ENCODE assay signal across 17 cellular contexts in the genomic region with DNA sequence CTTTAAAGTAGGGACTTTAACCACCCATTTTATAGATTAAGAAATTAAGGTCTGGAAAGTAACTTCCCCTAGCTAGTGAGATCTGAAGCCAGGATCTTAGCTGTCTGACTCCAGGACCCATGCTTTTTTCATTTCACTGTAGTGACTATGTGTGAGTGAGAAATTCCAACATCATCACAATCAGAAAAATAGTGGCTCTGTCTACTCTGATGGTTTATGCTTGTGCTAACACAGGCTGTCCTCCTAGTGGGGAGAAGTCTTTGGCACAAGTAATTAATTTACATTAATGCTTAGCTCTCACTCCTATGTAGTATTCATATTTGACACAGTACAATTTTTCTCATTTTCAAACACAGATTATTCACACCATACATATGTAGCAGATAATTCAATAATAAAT.
A peak's percentile ranks its signal among the peaks of the same experiment; 100 is the strongest.
DNase-seq lines count a peak whose midpoint lies in the region; ATAC-seq and TF ChIP-seq lines count a peak whose summit lies in the region.
"Had no signal": no experiment of that assay in that cellular context is flagged by ENCODE, and none has a peak within 500 bp of the region (broad histone marks: within the 10 kb centered on the region; RNA-seq: fewer than 3 reads in every experiment).

No MANE protein-coding gene starts in this region.

- H3K4me3 ChIP-seq in gastroesophageal sphincter (no peak overlapping the region), transverse colon (no peak overlapping the region)
- H3K4me3 ChIP-seq: sigmoid colon had no signal

- TF ChIP-seq EP300 in gastroesophageal sphincter (IDR thresholded peaks at IDR 0.05): no peak
- no peak for TF ChIP-seq EP300 in transverse colon (IDR thresholded peaks at IDR 0.05; ENCODE audit: low read depth)

- no peak for TF ChIP-seq CTCF in gastroesophageal sphincter (IDR thresholded peaks at IDR 0.05)
- no peak for TF ChIP-seq CTCF in transverse colon (IDR thresholded peaks at IDR 0.05)

- H3K27me3 ChIP-seq in gastroesophageal sphincter (no peaks in the 10 kb centered on the region), transverse colon (no peaks in the 10 kb centered on the region)
- H3K27me3 ChIP-seq: brain microvascular endothelial cell, sigmoid colon had no signal

- H3K36me3 ChIP-seq in gastroesophageal sphincter: no peaks in the 10 kb centered on the region
- H3K36me3 ChIP-seq in transverse colon: no peaks in the 10 kb centered on the region
- H3K36me3 ChIP-seq: brain microvascular endothelial cell, sigmoid colon had no signal

- H3K4me3 Mint-ChIP-seq in activated naive CD4-positive, alpha-beta T cell treated with anti-CD3 and anti-CD28 coated beads for 36 hours: no peak overlapping the region
- H3K4me3 Mint-ChIP-seq in stimulated activated effector memory CD8-positive, alpha-beta T cell treated with anti-CD3 and anti-CD28 coated beads, Interleukin-12 subunit alpha, Interleukin-12 subunit beta, amount 100 ng/mL, for 72 hours: no peak overlapping the region

- H3K9me3 ChIP-seq in gastroesophageal sphincter (no peaks in the 10 kb centered on the region), transverse colon (no peaks in the 10 kb centered on the region)
- H3K9me3 ChIP-seq: sigmoid colon had no signal

- DNase-seq in activated naive CD4-positive, alpha-beta T cell treated with anti-CD3 and anti-CD28 coated beads for 36 hours: no peak
- no peak for DNase-seq in activated naive CD4-positive, alpha-beta T cell treated with Interleukin-2 at 50 U/mL for 16 hours
- peak; percentile 17 for DNase-seq in RKO (ENCODE audit: low spot score)
- DNase-seq in stimulated activated effector memory CD8-positive, alpha-beta T cell treated with anti-CD3 and anti-CD28 coated beads, Interleukin-12 subunit alpha, Interleukin-12 subunit beta, amount 100 ng/mL, for 72 hours (ENCODE audit: low spot score in 2 of 2): no peak
- DNase-seq in transverse colon: no peak
- DNase-seq: ACHN; activated CD4-positive, alpha-beta T cell treated with anti-CD3 and anti-CD28 coated beads, Interleukin-2, amount 50 U/mL, for 4 hours; activated effector memory CD4-positive, alpha-beta T cell treated with anti-CD3 and anti-CD28 coated beads, Interleukin-2, amount 50 U/mL, for 16 hours; brain microvascular endothelial cell; mesendoderm; NCI-H187 treated with DMSO at 0.1 percent for 48 hours; NCI-H510A; sigmoid colon; stimulated activated CD4-positive, alpha-beta T cell treated with anti-CD3 and anti-CD28 coated beads, Interleukin-4, amount 100 ng/mL, for 1 hour had no signal

- H3K27ac ChIP-seq in gastroesophageal sphincter (peak overlapping the region in 3 of 4 donors; percentile 16 to 58 (median 38)), transverse colon (no peak overlapping the region)
- H3K27ac ChIP-seq: brain microvascular endothelial cell had no signal

- no peaks in the 10 kb centered on the region for H3K27me3 Mint-ChIP-seq in activated naive CD4-positive, alpha-beta T cell treated with anti-CD3 and anti-CD28 coated beads for 36 hours (ENCODE audit: low read depth)

- in situ Hi-C loops in transverse colon (cut with MboI; ENCODE audit: low pct_ligation_motif_present in 1 of 4, low pct_unique_long_range_greater_than_20kb in 1 of 4, low sequenced_read_pairs in 3 of 4): no loop called here

- peak overlapping the region; percentile 91 for H3K27ac Mint-ChIP-seq in activated naive CD4-positive, alpha-beta T cell treated with anti-CD3 and anti-CD28 coated beads for 36 hours
- H3K27ac Mint-ChIP-seq in stimulated activated effector memory CD8-positive, alpha-beta T cell treated with anti-CD3 and anti-CD28 coated beads, Interleukin-12 subunit alpha, Interleukin-12 subunit beta, amount 100 ng/mL, for 72 hours: peak overlapping the region; percentile 95

- no peak for ATAC-seq in gastroesophageal sphincter
- peak; percentile 54 for ATAC-seq in stimulated activated effector memory CD8-positive, alpha-beta T cell treated with anti-CD3 and anti-CD28 coated beads, Interleukin-12 subunit alpha, Interleukin-12 subunit beta, amount 100 ng/mL, for 72 hours
- ATAC-seq in GM21526 (IDR thresholded peaks at IDR 0.05; ENCODE audit: low FRiP score, unreplicated experiment): no peak
- no peak for ATAC-seq in HG02642 (IDR thresholded peaks at IDR 0.05; ENCODE audit: poor library complexity, unreplicated experiment)

- H3K36me3 Mint-ChIP-seq in activated naive CD4-positive, alpha-beta T cell treated with anti-CD3 and anti-CD28 coated beads for 36 hours (ENCODE audit: low read depth): peaks cover 1% of the 10 kb centered on the region
- no peaks in the 10 kb centered on the region for H3K36me3 Mint-ChIP-seq in stimulated activated effector memory CD8-positive, alpha-beta T cell treated with anti-CD3 and anti-CD28 coated beads, Interleukin-12 subunit alpha, Interleukin-12 subunit beta, amount 100 ng/mL, for 72 hours

- CTCF ChIA-PET in activated naive CD4-positive, alpha-beta T cell treated with anti-CD3 and anti-CD28 coated beads for 36 hours (lab: Charles Lee): no interaction called here

- H3K4me1 Mint-ChIP-seq in activated naive CD4-positive, alpha-beta T cell treated with anti-CD3 and anti-CD28 coated beads for 36 hours (ENCODE audit: low read depth): peaks cover 52% of the 10 kb centered on the region
- H3K4me1 Mint-ChIP-seq in stimulated activated effector memory CD8-positive, alpha-beta T cell treated with anti-CD3 and anti-CD28 coated beads, Interleukin-12 subunit alpha, Interleukin-12 subunit beta, amount 100 ng/mL, for 72 hours: peaks cover 44% of the 10 kb centered on the region

- intact Hi-C loops in activated naive CD4-positive, alpha-beta T cell treated with anti-CD3 and anti-CD28 coated beads for 36 hours (cut with micrococcal nuclease): no loop called here
- intact Hi-C loops in transverse colon (cut with DNase I; ENCODE audit: low total_unique reads): no loop called here

- TF ChIP-seq POLR2A in gastroesophageal sphincter (IDR thresholded peaks at IDR 0.05) (no peak), transverse colon (IDR thresholded peaks at IDR 0.05) (no peak)

- H3K9me3 Mint-ChIP-seq in activated naive CD4-positive, alpha-beta T cell treated with anti-CD3 and anti-CD28 coated beads for 36 hours: no peaks in the 10 kb centered on the region
- peaks cover 2% of the 10 kb centered on the region for H3K9me3 Mint-ChIP-seq in stimulated activated effector memory CD8-positive, alpha-beta T cell treated with anti-CD3 and anti-CD28 coated beads, Interleukin-12 subunit alpha, Interleukin-12 subunit beta, amount 100 ng/mL, for 72 hours

- H3K4me1 ChIP-seq in gastroesophageal sphincter (peaks cover 0 to 26% (median 0%) of the 10 kb centered on the region in 3 donors), transverse colon (no peaks in the 10 kb centered on the region)
- H3K4me1 ChIP-seq: sigmoid colon had no signal

Comparison
In these comparisons a context has a peak if more than half of its experiments do, and no peak if none do; other contexts are left out.
1. H3K27ac ChIP-seq: peak in gastroesophageal sphincter (3 of 4); none in transverse colon (0 of 4).